In genomic region chr1:35080171-35080854, GRCh38 we compare ENCODE assay signal across 8 cellular contexts. TPM values are rescaled to one million over a fixed set of nuclear protein-coding genes. Genes with fewer than 3 reads are reported as not detected.
DNase-seq lines count a peak whose midpoint lies in the region; ATAC-seq and TF ChIP-seq lines count a peak whose summit lies in the region.

No MANE protein-coding gene starts in this region.

- H3K9me2 ChIP-seq in Loucy (replicated peaks; ENCODE audit: low read depth, low read length) = no peaks in the 10 kb centered on the region

- H3K36me3 ChIP-seq in BJ (ENCODE audit: control insufficient read depth, insufficient read depth, low read length) (no peaks in the 10 kb centered on the region), Loucy (ENCODE audit: insufficient read depth, low read length) (no peaks in the 10 kb centered on the region)

- TF ChIP-seq CTCF in BJ (IDR thresholded peaks at IDR 0.05; ENCODE audit: insufficient read depth, low read depth, low read length) (no peak), Loucy (conservative IDR thresholded peaks at IDR 0.05; ENCODE audit: low read length) (no peak), nephron (IDR thresholded peaks at IDR 0.05; ENCODE audit: unreplicated experiment in 3 of 3) (no peak)

- H3K4me3 ChIP-seq in BJ (ENCODE audit: low read depth, low read length) (peak overlapping the region; percentile 64), Loucy (ENCODE audit: low read length, poor library complexity, severe bottlenecking) (peak overlapping the region; percentile 88)

- H2AFZ ChIP-seq in Loucy (ENCODE audit: low read length) = no peak overlapping the region

- H3F3A ChIP-seq in Loucy (ENCODE audit: low read depth) = no peaks in the 10 kb centered on the region

- peaks cover 49% of the 10 kb centered on the region for H3K4me1 ChIP-seq in Loucy (ENCODE audit: insufficient read depth, low read length, poor library complexity, severe bottlenecking)

- H3K27me3 Mint-ChIP-seq in nephron (ENCODE audit: low read depth) = peaks cover 7% of the 10 kb centered on the region

- CTCF ChIA-PET in BJ (lab: Yijun Ruan, JAX) = interaction anchor here (0.6 to 1.2 kb wide), 3 partner anchors 101 to 371 kb away, joined by 3 to 4 read pairs (median 3); no protein-coding TSS in a partner anchor

- ATAC-seq in HG03565 (IDR thresholded peaks at IDR 0.05; ENCODE audit: unreplicated experiment) = no peak

- peak overlapping the region; percentile 87 for H3K9ac ChIP-seq in Loucy (ENCODE audit: low read depth, low read length, poor library complexity, severe bottlenecking)

- H3K27ac Mint-ChIP-seq in nephron = peak overlapping the region; percentile 95 to 99 (median 97)

- H3K79me2 ChIP-seq in Loucy (ENCODE audit: insufficient read depth, low read length) = peaks cover 59% of the 10 kb centered on the region

- H3K4me1 Mint-ChIP-seq in nephron = peaks cover 21% of the 10 kb centered on the region

- POLR2A ChIA-PET in BJ (lab: Charles Lee) = no interaction called here

- no peaks in the 10 kb centered on the region for H3K9me3 ChIP-seq in Loucy (ENCODE audit: insufficient read depth, low read depth, low read length)

- H3K4me2 ChIP-seq in Loucy (ENCODE audit: low read depth, low read length, poor library complexity, severe bottlenecking) = peak overlapping the region; percentile 99

- DNase-seq in BJ (ENCODE audit: low read depth) (no peak), dermis blood vessel endothelial cell (peak; percentile 1), anterior cingulate cortex (lab: John Stamatoyannopoulos, UW) (no peak), superior temporal gyrus (ENCODE audit: extremely low spot score) (no peak), DMS79 treated with DMSO at 0.1 percent for 48 hours (lab: John Stamatoyannopoulos, UW) (no peak)

- H4K20me1 ChIP-seq in Loucy (ENCODE audit: insufficient read depth, low read length, poor library complexity, severe bottlenecking) = peaks cover 4% of the 10 kb centered on the region

- H3K9me3 Mint-ChIP-seq in nephron = peaks cover 5% of the 10 kb centered on the region

- peaks cover 27% of the 10 kb centered on the region for H3K36me3 Mint-ChIP-seq in nephron (ENCODE audit: low read depth)

- H3K27me3 ChIP-seq in BJ (ENCODE audit: control insufficient read depth, insufficient read depth, low read length) (no peaks in the 10 kb centered on the region), Loucy (ENCODE audit: insufficient read depth, low read length, poor library complexity, severe bottlenecking) (no peaks in the 10 kb centered on the region)

- H3K4me3 Mint-ChIP-seq in nephron = peak overlapping the region; percentile 97 to 99 (median 98)

RNA-seq across cellular contexts. Expression of gene ZMYM1, which starts 1.1 kb away (rescaled TPM):
- 7.0 and 12.5 TPM in 2 replicates for polyA plus RNA-seq in BJ (2011; rRNA removed)
- 16.0 and 18.9 TPM in 2 replicates for polyA minus RNA-seq in BJ (2011; rRNA and poly(A)+ RNA removed)
- 30.1 and 34.9 TPM in 2 replicates for total RNA-seq in dermis blood vessel endothelial cell

RNA-seq across cellular contexts. Expression of gene ZMYM6, which starts 48.6 kb away (rescaled TPM):
- polyA plus RNA-seq in BJ (2011; rRNA removed) = 11.1 and 13.8 TPM in 2 replicates
- polyA minus RNA-seq in BJ (2011; rRNA and poly(A)+ RNA removed) = 11.5 and 21.2 TPM in 2 replicates
- total RNA-seq in dermis blood vessel endothelial cell = 10.1 and 11.9 TPM in 2 replicates
